17 cellular contexts compared by ENCODE assay signal in genomic region chr13:34655554-34655953, GRCh38.
"Had no signal": no experiment of that assay in that cellular context is flagged by ENCODE, and none has a peak within 500 bp of the region (broad histone marks: within the 10 kb centered on the region; RNA-seq: fewer than 3 reads in every experiment).

No MANE protein-coding gene starts in this region.

- DNase-seq: effector CD4-positive, alpha-beta T cell; gastrocnemius medialis; heart right ventricle; hypothalamus; kidney glomerular epithelial cell; mammary epithelial cell; mucosa of descending colon; naive thymus-derived CD8-positive, alpha-beta T cell; posterior cingulate gyrus; stimulated activated CD4-positive, alpha-beta T cell treated with anti-CD3 and anti-CD28 coated beads, Interleukin-2, amount 100 ng/mL, for 24 hours; stimulated activated CD4-positive, alpha-beta T cell treated with anti-CD3 and anti-CD28 coated beads, Interleukin-4, amount 100 ng/mL, for 4 hours; stimulated activated naive B cell treated with anti-CD40 and anti-IgM and Interleukin-4, amounts not matched to agents 10 μg/mL and 1 μg/mL and 100 μg/mL, for 72 hours; stimulated activated naive CD8-positive, alpha-beta T cell treated with anti-CD3 and anti-CD28 coated beads, Interleukin-15, amount 100 ng/mL, for 72 hours; testis; upper lobe of right lung had no signal

- H3K4me1 ChIP-seq: testis, upper lobe of right lung had no signal

- H3K36me3 ChIP-seq: gastrocnemius medialis, heart right ventricle, tibial nerve, upper lobe of right lung, vagina had no signal

- ATAC-seq: gastrocnemius medialis; mucosa of descending colon; naive thymus-derived CD8-positive, alpha-beta T cell; stimulated activated naive B cell treated with anti-CD40 and anti-IgM and Interleukin-4, amounts not matched to agents 10 μg/mL and 1 μg/mL and 100 μg/mL, for 72 hours; stimulated activated naive CD8-positive, alpha-beta T cell treated with anti-CD3 and anti-CD28 coated beads, Interleukin-15, amount 100 ng/mL, for 72 hours; upper lobe of right lung had no signal

- H3K27me3 ChIP-seq: gastrocnemius medialis, heart right ventricle, testis, tibial nerve, upper lobe of right lung, vagina had no signal

- H3K4me3 ChIP-seq: gastrocnemius medialis, heart right ventricle, mucosa of descending colon, testis, tibial nerve, upper lobe of right lung, vagina had no signal

- H3K9me3 ChIP-seq: gastrocnemius medialis, mucosa of descending colon, testis, upper lobe of right lung, vagina had no signal
